In the genomic region with DNA sequence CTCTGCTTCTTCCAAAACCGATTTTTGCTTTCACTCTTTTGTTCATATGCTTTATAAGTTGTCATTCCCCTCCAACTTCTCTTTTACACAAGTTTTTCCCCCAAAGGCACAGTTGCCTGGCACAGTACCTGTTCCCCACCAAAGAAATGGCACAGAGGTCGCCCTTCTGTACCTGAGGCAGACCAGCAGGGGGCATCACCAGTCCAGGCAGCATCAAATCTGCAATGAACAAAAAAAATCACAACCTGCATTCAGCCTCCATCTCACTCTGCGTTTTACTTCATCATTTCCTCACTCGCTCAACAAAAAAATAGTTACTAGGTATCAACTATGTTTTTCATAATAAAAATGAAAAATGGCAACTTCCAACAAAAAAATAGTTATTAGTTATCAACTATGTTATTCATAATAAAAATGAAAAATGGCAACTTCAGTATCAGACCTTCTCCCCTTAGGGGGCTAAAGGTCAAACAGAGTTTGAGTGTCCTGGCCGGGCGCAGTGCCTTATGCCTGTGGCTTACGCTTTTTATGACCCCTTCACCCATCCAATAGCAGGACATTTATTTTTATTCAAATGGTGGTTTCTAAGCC, we compare ENCODE assay signal across 1 cellular context.
TF ChIP-seq lines count a peak whose summit lies in the region.

No MANE protein-coding gene starts in this region.

TF ChIP-seq in SK-N-SH treated with all-trans-retinoic acid at 6 μM for 48 hours, 23 proteins besides CTCF, POLR2A, EP300 and RAD21 (continued from another document):
- TF ChIP-seq ARNTL (CRISPR knock-in tag; IDR thresholded peaks at IDR 0.05; ENCODE audit: borderline replicate concordance, low read depth) = no peak
- TF ChIP-seq, protein P1, sequence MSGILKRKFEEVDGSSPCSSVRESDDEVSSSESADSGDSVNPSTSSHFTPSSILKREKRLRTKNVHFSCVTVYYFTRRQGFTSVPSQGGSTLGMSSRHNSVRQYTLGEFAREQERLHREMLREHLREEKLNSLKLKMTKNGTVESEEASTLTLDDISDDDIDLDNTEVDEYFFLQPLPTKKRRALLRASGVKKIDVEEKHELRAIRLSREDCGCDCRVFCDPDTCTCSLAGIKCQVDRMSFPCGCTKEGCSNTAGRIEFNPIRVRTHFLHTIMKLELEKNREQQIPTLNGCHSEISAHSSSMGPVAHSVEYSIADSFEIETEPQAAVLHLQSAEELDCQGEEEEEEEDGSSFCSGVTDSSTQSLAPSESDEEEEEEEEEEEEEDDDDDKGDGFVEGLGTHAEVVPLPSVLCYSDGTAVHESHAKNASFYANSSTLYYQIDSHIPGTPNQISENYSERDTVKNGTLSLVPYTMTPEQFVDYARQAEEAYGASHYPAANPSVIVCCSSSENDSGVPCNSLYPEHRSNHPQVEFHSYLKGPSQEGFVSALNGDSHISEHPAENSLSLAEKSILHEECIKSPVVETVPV (CRISPR knock-in tag; IDR thresholded peaks at IDR 0.05) = no peak
